ENCODE assay signal across 25 cellular contexts in genomic region chr6:130159876-130160415, GRCh38.
DNase-seq lines count a peak whose midpoint lies in the region; ATAC-seq, FAIRE-seq and TF ChIP-seq lines count a peak whose summit lies in the region.
"Had no signal": no experiment of that assay in that cellular context is flagged by ENCODE, and none has a peak within 500 bp of the region (broad histone marks: within the 10 kb centered on the region; RNA-seq: fewer than 3 reads in every experiment).

No MANE protein-coding gene starts in this region.

- intact Hi-C loops in CD4-positive, alpha-beta T cell (cut with DNase I, micrococcal nuclease): no loop called here
- intact Hi-C loops in ovary (cut with DNase I): no loop called here
- intact Hi-C loops in activated CD4-positive, alpha-beta T cell treated with anti-CD3 and anti-CD28 coated beads, Interleukin-2, amount 10 ng/mL, durations not matched to agents 24 days and 14 days (cut with micrococcal nuclease): no loop called here

- no peak for TF ChIP-seq CTCF in CD4-positive, alpha-beta T cell (IDR thresholded peaks at IDR 0.05)
- TF ChIP-seq CTCF in bronchial epithelial cell (IDR thresholded peaks at IDR 0.05; ENCODE audit: insufficient read depth, low read length, severe bottlenecking) (no peak), ovary (IDR thresholded peaks at IDR 0.05) (no peak)

- H3K27ac Mint-ChIP-seq in CD4-positive, alpha-beta T cell: peak overlapping the region; percentile 1
- H3K27ac Mint-ChIP-seq in immature natural killer cell: peak overlapping the region; percentile 58 to 90 (median 82)
- H3K27ac Mint-ChIP-seq in T-helper 2 cell treated with Interferon-gamma antibody and Interleukin-4, amounts not matched to agents 5 μg/mL and 100 μg/mL, for 36 hours: no peak overlapping the region
- no peak overlapping the region for H3K27ac Mint-ChIP-seq in activated CD4-positive, alpha-beta T cell treated with anti-CD3 and anti-CD28 coated beads, Interleukin-2, amount 10 ng/mL, durations not matched to agents 24 days and 14 days
- H3K27ac Mint-ChIP-seq: B cell had no signal

- TF ChIP-seq POLR2A in ovary (IDR thresholded peaks at IDR 0.05): no peak

- DNase-seq in CD4-positive, alpha-beta T cell: no peak
- DNase-seq in NCI-H446 treated with DMSO at 0.1 percent for 48 hours (lab: John Stamatoyannopoulos, UW) (peak; percentile 2), bronchial epithelial cell (ENCODE audit: low read depth) (peak; percentile 11), immature natural killer cell (no peak), ovary (no peak)
- DNase-seq in T-helper 2 cell treated with Interferon-gamma antibody and Interleukin-4, amounts not matched to agents 5 μg/mL and 100 μg/mL, for 36 hours (ENCODE audit: low spot score): no peak
- DNase-seq in activated CD4-positive, alpha-beta T cell treated with anti-CD3 and anti-CD28 coated beads, Interleukin-2, amount 10 ng/mL, durations not matched to agents 24 days and 14 days: no peak
- DNase-seq: activated CD4-positive, alpha-beta T cell treated with anti-CD3 and anti-CD28 coated beads for 48 hours; activated T-cell treated with anti-CD3 and anti-CD28 coated beads, Interleukin-2, amount 50 U/mL, for 4 hours; DND-41; esophagus squamous epithelium; NCI-H1105 treated with DMSO at 0.1 percent for 48 hours; NCI-H2029 treated with DMSO at 0.1 percent for 48 hours; NCI-H226; NCI-H748 treated with DMSO at 0.1 percent for 48 hours; stimulated activated CD4-positive, alpha-beta T cell treated with anti-CD3 and anti-CD28 coated beads, Interleukin-2, amount 100 ng/mL, for 24 hours; transverse colon had no signal

- no peak for TF ChIP-seq EP300 in ovary (IDR thresholded peaks at IDR 0.05)

- POLR2A ChIA-PET in CD4-positive, alpha-beta T cell (lab: Charles Lee): no interaction called here

- 18 to 31% (median 19%) methylated on average over 3 of the region's 3 CpGs for WGBS in ovary, 3 donors

- H3K9me3 Mint-ChIP-seq in CD4-positive, alpha-beta T cell: peaks cover 3% of the 10 kb centered on the region
- H3K9me3 Mint-ChIP-seq in immature natural killer cell: no peaks in the 10 kb centered on the region
- H3K9me3 Mint-ChIP-seq in T-helper 2 cell treated with Interferon-gamma antibody and Interleukin-4, amounts not matched to agents 5 μg/mL and 100 μg/mL, for 36 hours: peaks cover 20% of the 10 kb centered on the region
- peaks cover 14% of the 10 kb centered on the region for H3K9me3 Mint-ChIP-seq in activated CD4-positive, alpha-beta T cell treated with anti-CD3 and anti-CD28 coated beads, Interleukin-2, amount 10 ng/mL, durations not matched to agents 24 days and 14 days

- H3K4me3 Mint-ChIP-seq in CD4-positive, alpha-beta T cell: no peak overlapping the region
- H3K4me3 Mint-ChIP-seq in immature natural killer cell: no peak overlapping the region
- no peak overlapping the region for H3K4me3 Mint-ChIP-seq in T-helper 2 cell treated with Interferon-gamma antibody and Interleukin-4, amounts not matched to agents 5 μg/mL and 100 μg/mL, for 36 hours
- no peak overlapping the region for H3K4me3 Mint-ChIP-seq in activated CD4-positive, alpha-beta T cell treated with anti-CD3 and anti-CD28 coated beads, Interleukin-2, amount 10 ng/mL, durations not matched to agents 24 days and 14 days
- H3K4me3 Mint-ChIP-seq: activated T-cell treated with anti-CD3 and anti-CD28 coated beads, Interleukin-2, amount 50 U/mL, for 4 hours; B cell; nephron had no signal

- no peaks in the 10 kb centered on the region for H3K9me3 ChIP-seq in CD4-positive, alpha-beta T cell (ENCODE audit: control insufficient read depth, low read length)
- no peaks in the 10 kb centered on the region for H3K9me3 ChIP-seq in ovary
- H3K9me3 ChIP-seq: HAP-1, transverse colon had no signal

- H3K36me3 ChIP-seq in bronchial epithelial cell (ENCODE audit: control insufficient read depth, insufficient read depth, low read length) (no peaks in the 10 kb centered on the region), ovary (no peaks in the 10 kb centered on the region)
- H3K36me3 ChIP-seq: esophagus squamous epithelium, HAP-1, transverse colon had no signal

- peaks cover 18% of the 10 kb centered on the region for H3K4me1 Mint-ChIP-seq in CD4-positive, alpha-beta T cell (ENCODE audit: low read depth)
- H3K4me1 Mint-ChIP-seq in immature natural killer cell: peaks cover 45 to 88% of the 10 kb centered on the region in 2 donors
- peaks cover 2% of the 10 kb centered on the region for H3K4me1 Mint-ChIP-seq in T-helper 2 cell treated with Interferon-gamma antibody and Interleukin-4, amounts not matched to agents 5 μg/mL and 100 μg/mL, for 36 hours (ENCODE audit: low read depth)
- no peaks in the 10 kb centered on the region for H3K4me1 Mint-ChIP-seq in activated CD4-positive, alpha-beta T cell treated with anti-CD3 and anti-CD28 coated beads, Interleukin-2, amount 10 ng/mL, durations not matched to agents 24 days and 14 days

- no peak overlapping the region for H3K4me3 ChIP-seq in bronchial epithelial cell (ENCODE audit: low read depth, low read length)
- H3K4me3 ChIP-seq in ovary: no peak overlapping the region
- H3K4me3 ChIP-seq: esophagus squamous epithelium, HAP-1, smooth muscle cell, transverse colon had no signal

- no peak for FAIRE-seq in bronchial epithelial cell (lab: Jason Lieb, UNC)
- FAIRE-seq: GM18507, keratinocyte had no signal

- no peak overlapping the region for H3K27ac ChIP-seq in CD4-positive, alpha-beta T cell (ENCODE audit: low read depth, low read length)
- H3K27ac ChIP-seq in ovary: no peak overlapping the region
- H3K27ac ChIP-seq: transverse colon had no signal

- H3K36me3 Mint-ChIP-seq in CD4-positive, alpha-beta T cell (ENCODE audit: low read depth): peaks cover 76% of the 10 kb centered on the region
- peaks cover 38 to 59% (median 40%) of the 10 kb centered on the region in 3 donors for H3K36me3 Mint-ChIP-seq in immature natural killer cell
- H3K36me3 Mint-ChIP-seq in T-helper 2 cell treated with Interferon-gamma antibody and Interleukin-4, amounts not matched to agents 5 μg/mL and 100 μg/mL, for 36 hours (ENCODE audit: low read depth): peaks cover 50% of the 10 kb centered on the region
- peaks cover 46% of the 10 kb centered on the region for H3K36me3 Mint-ChIP-seq in activated CD4-positive, alpha-beta T cell treated with anti-CD3 and anti-CD28 coated beads, Interleukin-2, amount 10 ng/mL, durations not matched to agents 24 days and 14 days (ENCODE audit: low read depth)

- H3K27me3 Mint-ChIP-seq in CD4-positive, alpha-beta T cell: no peaks in the 10 kb centered on the region
- peaks cover 0 to 4% (median 0%) of the 10 kb centered on the region in 3 donors for H3K27me3 Mint-ChIP-seq in immature natural killer cell (ENCODE audit: low read depth in 3 of 3)
- H3K27me3 Mint-ChIP-seq in T-helper 2 cell treated with Interferon-gamma antibody and Interleukin-4, amounts not matched to agents 5 μg/mL and 100 μg/mL, for 36 hours (ENCODE audit: low read depth): no peaks in the 10 kb centered on the region
- H3K27me3 Mint-ChIP-seq in activated CD4-positive, alpha-beta T cell treated with anti-CD3 and anti-CD28 coated beads, Interleukin-2, amount 10 ng/mL, durations not matched to agents 24 days and 14 days: no peaks in the 10 kb centered on the region

- CTCF ChIA-PET in CD4-positive, alpha-beta T cell (lab: Charles Lee): no interaction called here

- no peaks in the 10 kb centered on the region for H3K4me1 ChIP-seq in ovary (ENCODE audit: insufficient read depth)
- H3K4me1 ChIP-seq: HAP-1, transverse colon had no signal

- no peak for ATAC-seq in CD4-positive, alpha-beta T cell (ENCODE audit: poor library complexity)
- ATAC-seq in HG03571 (IDR thresholded peaks at IDR 0.05; ENCODE audit: unreplicated experiment): no peak
- ATAC-seq: activated T-cell treated with anti-CD3 and anti-CD28 coated beads, Interleukin-2, amount 50 U/mL, for 4 hours; SK-N-SH treated with all-trans-retinoic acid at 6 μM for 48 hours had no signal

- H3K27me3 ChIP-seq in CD4-positive, alpha-beta T cell (ENCODE audit: control insufficient read depth, insufficient read depth, low read length): no peaks in the 10 kb centered on the region
- H3K27me3 ChIP-seq in bronchial epithelial cell (ENCODE audit: control insufficient read depth, insufficient read depth, low read length) (no peaks in the 10 kb centered on the region), ovary (no peaks in the 10 kb centered on the region)
- H3K27me3 ChIP-seq: esophagus squamous epithelium, transverse colon had no signal

Comparison
In these comparisons a context has a peak if more than half of its experiments do, and no peak if none do; other contexts are left out.
1. DNase-seq: peak in NCI-H446 treated with DMSO at 0.1 percent for 48 hours (single experiment) and bronchial epithelial cell (single experiment); none in CD4-positive, alpha-beta T cell (0 of 10), immature natural killer cell (0 of 3), T-helper 2 cell treated with Interferon-gamma antibody and Interleukin-4, amounts not matched to agents 5 μg/mL and 100 μg/mL, for 36 hours (single experiment), ovary (0 of 5) and activated CD4-positive, alpha-beta T cell treated with anti-CD3 and anti-CD28 coated beads, Interleukin-2, amount 10 ng/mL, durations not matched to agents 24 days and 14 days (single experiment).
2. H3K27ac Mint-ChIP-seq: peak in CD4-positive, alpha-beta T cell (single experiment) and immature natural killer cell (6 of 6); none in T-helper 2 cell treated with Interferon-gamma antibody and Interleukin-4, amounts not matched to agents 5 μg/mL and 100 μg/mL, for 36 hours (single experiment) and activated CD4-positive, alpha-beta T cell treated with anti-CD3 and anti-CD28 coated beads, Interleukin-2, amount 10 ng/mL, durations not matched to agents 24 days and 14 days (single experiment).